ENCODE assay signal across 8 cellular contexts in genomic region chr20:49915380-49916145, GRCh38. TPM values are rescaled to one million over a fixed set of nuclear protein-coding genes. Genes with fewer than 3 reads are reported as not detected.
DNase-seq lines count a peak whose midpoint lies in the region; ATAC-seq, FAIRE-seq and TF ChIP-seq lines count a peak whose summit lies in the region.

Gene SPATA2, minus strand, starts transcription at chr20:49915529. Its CDS starts 7,039 bp downstream, at chr20:49908490.

- no peaks in the 10 kb centered on the region for H3K9me2 ChIP-seq in OCI-LY7 (ENCODE audit: insufficient read depth, low read length)

- peaks cover under 1% of the 10 kb centered on the region; the same call in 1 of the 2 replicates for H3K36me3 ChIP-seq in OCI-LY7 (ENCODE audit: insufficient read depth, low read length)

- peak within 1 kb of the TSS; percentile 86 for H2AFZ ChIP-seq in OCI-LY7 (ENCODE audit: low read length)

- peaks cover 4% of the 10 kb centered on the region; the same call in 1 of the 2 replicates for H4K20me1 ChIP-seq in OCI-LY7 (ENCODE audit: insufficient read depth, low read length)

- peak within 1 kb of the TSS; percentile 87 for H3K27ac ChIP-seq in OCI-LY7 (ENCODE audit: low read depth, low read length, poor library complexity, severe bottlenecking)

- FAIRE-seq in D721Med (lab: Jason Lieb, UNC): no peak

- no peaks in the 10 kb centered on the region for H3K9me3 ChIP-seq in OCI-LY7 (ENCODE audit: low read length)

- no TSS peak for BruUV-seq in OCI-LY7 (replicated peaks; lab: Mats Ljungman, UMichigan)

- DNase-seq in D721Med (ENCODE audit: insufficient read length, low spot score) (peak; percentile 85), HuH-7 (ENCODE audit: low spot score) (peak; percentile 97), OCI-LY7 (ENCODE audit: low spot score) (peak; percentile 96), activated T-cell treated with anti-CD3 and anti-CD28 coated beads for 24 hours (ENCODE audit: low read depth) (peak; percentile 91), epithelial cell of proximal tubule (ENCODE audit: low read depth) (no peak), mucosa of gallbladder (ENCODE audit: low spot score) (peak; percentile 96)
- peak; percentile 89 for DNase-seq in stimulated activated CD8-positive, alpha-beta memory T cell treated with anti-CD3 and anti-CD28 coated beads, Interleukin-4, amount 100 ng/mL, for 24 hours (ENCODE audit: low read depth)

- H3K79me2 ChIP-seq in OCI-LY7 (ENCODE audit: insufficient read depth, low read depth, low read length): peaks cover 36% of the 10 kb centered on the region

- CTCF ChIA-PET in OCI-LY7 (lab: Charles Lee; ENCODE audit: unreplicated experiment): interaction anchor here (0.9 kb wide), 3 partner anchors 20 to 307 kb away, joined by 3 to 4 read pairs (median 3); no protein-coding TSS in a partner anchor

- intact Hi-C loops in OCI-LY7 (cut with micrococcal nuclease; ENCODE audit: unreplicated experiment): loop anchor here (1.0 to 2.0 kb wide), 2 partner anchors 13 to 21 kb away; partner anchors contain the start of gene RNF114

- TF ChIP-seq CTCF in D721Med (IDR thresholded peaks at IDR 0.05; ENCODE audit: insufficient read depth, missing control alignments) (no peak), OCI-LY7 (conservative IDR thresholded peaks at IDR 0.05; ENCODE audit: low read length) (no peak; the same call in 1 of the 2 replicates), epithelial cell of proximal tubule (conservative IDR thresholded peaks at IDR 0.05; ENCODE audit: low read depth, low read length) (no peak)

- POLR2A ChIA-PET in OCI-LY7 (lab: Charles Lee): interaction anchor here (1.0 to 2.7 kb wide), 5 partner anchors 12 to 77 kb away, joined by 3 to 13 read pairs (median 8); partner anchors contain the start of gene RNF114

- peak within 1 kb of the TSS; percentile 98 for H3K4me3 ChIP-seq in OCI-LY7 (ENCODE audit: low read depth, low read length, poor library complexity, severe bottlenecking)
- H3K4me3 ChIP-seq in epithelial cell of proximal tubule (ENCODE audit: low read depth, low read length): peak within 1 kb of the TSS; percentile 99

- ATAC-seq in GM21515 (IDR thresholded peaks at IDR 0.05; ENCODE audit: unreplicated experiment): peak; percentile 79

- H3K4me1 ChIP-seq in OCI-LY7 (ENCODE audit: insufficient read depth, low read length, poor library complexity, severe bottlenecking): peaks cover 29% of the 10 kb centered on the region

- peak within 1 kb of the TSS; percentile 100 for H3K4me2 ChIP-seq in OCI-LY7 (ENCODE audit: low read length)

RNA-seq across cellular contexts. Expression of gene SPATA2, which starts in this region (rescaled TPM):
- 3.5 and 3.9 TPM in 2 replicates for total RNA-seq in OCI-LY7 (2014; rRNA removed; shearing (Covaris generic))
- total RNA-seq in OCI-LY7 (2022) (8.1 and 8.4 TPM in 2 replicates), epithelial cell of proximal tubule (3.2 and 5.3 TPM in 2 replicates), mucosa of gallbladder (13.4 TPM)
